In genomic region chr16:56934599-56935145, GRCh38 we compare ENCODE assay signal across 9 cellular contexts. TPM values are rescaled to one million over a fixed set of nuclear protein-coding genes. Genes with fewer than 3 reads are reported as not detected.
DNase-seq lines count a peak whose midpoint lies in the region; ATAC-seq and TF ChIP-seq lines count a peak whose summit lies in the region.
"Not testable (repeated sequence)": the region's sequence is repeated elsewhere in the genome, so short reads cannot be mapped to it uniquely, and the experiment has no call there.
"Had no signal": no experiment of that assay in that cellular context is flagged by ENCODE, and none has a peak within 500 bp of the region (broad histone marks: within the 10 kb centered on the region; RNA-seq: fewer than 3 reads in every experiment).

No MANE protein-coding gene starts in this region.

- H3K27ac Mint-ChIP-seq in CD8-positive, alpha-beta T cell = peak overlapping the region; percentile 98
- H3K27ac Mint-ChIP-seq in activated CD4-positive, alpha-beta memory T cell treated with anti-CD3 and anti-CD28 coated beads for 36 hours = peak overlapping the region; percentile 98
- H3K27ac Mint-ChIP-seq in brain = peak overlapping the region; percentile 11 to 98 (median 86)

- H3K9me3 ChIP-seq in CD8-positive, alpha-beta T cell (ENCODE audit: low read length); fibroblast of lung (ENCODE audit: control insufficient read depth, insufficient read depth, low read depth, low read length); mesodermal cell (ENCODE audit: control insufficient read depth, low read length): not testable (repeated sequence)

- intact Hi-C loops in CD8-positive, alpha-beta T cell (cut with DNase I, micrococcal nuclease) = loop anchor here (5.0 to 10.0 kb wide), 6 partner anchors 67 to 510 kb away; partner anchors contain the start of genes BBS2 (in 1 of the 2), CIAPIN1 (in 1 of the 2), COQ9 (in 1 of the 2) and NUDT21 (in 1 of the 2)
- intact Hi-C loops in activated CD4-positive, alpha-beta memory T cell treated with anti-CD3 and anti-CD28 coated beads for 36 hours (cut with micrococcal nuclease) = loop anchor here (2.0 to 5.0 kb wide), 3 partner anchors 80 to 482 kb away; partner anchors contain the start of genes NUDT21, NUP93 and OGFOD1

- H3K27ac ChIP-seq in CD8-positive, alpha-beta T cell (ENCODE audit: low read depth, low read length); fibroblast of lung (ENCODE audit: insufficient read depth, low read length); mesodermal cell (ENCODE audit: low read depth, low read length, severe bottlenecking); urinary bladder (ENCODE audit: low read depth): not testable (repeated sequence)

- not testable (repeated sequence) for H3K9ac ChIP-seq in fibroblast of lung (ENCODE audit: insufficient read depth, low read length)

- H3K36me3 Mint-ChIP-seq in CD8-positive, alpha-beta T cell = peaks cover 63% of the 10 kb centered on the region
- H3K36me3 Mint-ChIP-seq in activated CD4-positive, alpha-beta memory T cell treated with anti-CD3 and anti-CD28 coated beads for 36 hours = peaks cover 74% of the 10 kb centered on the region
- peaks cover 69% of the 10 kb centered on the region for H3K36me3 Mint-ChIP-seq in brain

- H3K4me2 ChIP-seq in fibroblast of lung (ENCODE audit: extremely low read depth, insufficient read depth, low read length) = peak overlapping the region; percentile 81

- peak overlapping the region; percentile 98 for H3K4me3 Mint-ChIP-seq in CD8-positive, alpha-beta T cell
- H3K4me3 Mint-ChIP-seq in activated CD4-positive, alpha-beta memory T cell treated with anti-CD3 and anti-CD28 coated beads for 36 hours = peak overlapping the region; percentile 98
- H3K4me3 Mint-ChIP-seq in brain = peak overlapping the region; percentile 92 to 98 (median 97)

- H3K4me1 Mint-ChIP-seq in CD8-positive, alpha-beta T cell (ENCODE audit: low read depth) = peaks cover 66% of the 10 kb centered on the region
- peaks cover 60% of the 10 kb centered on the region for H3K4me1 Mint-ChIP-seq in activated CD4-positive, alpha-beta memory T cell treated with anti-CD3 and anti-CD28 coated beads for 36 hours (ENCODE audit: low read depth)
- H3K4me1 Mint-ChIP-seq in brain = peaks cover 79% of the 10 kb centered on the region

- not testable (repeated sequence) for H3K9me3 Mint-ChIP-seq in CD8-positive, alpha-beta T cell; activated CD4-positive, alpha-beta memory T cell treated with anti-CD3 and anti-CD28 coated beads for 36 hours; brain

- TF ChIP-seq CTCF in CD8-positive, alpha-beta T cell (IDR thresholded peaks at IDR 0.05); LNCaP clone FGC (IDR thresholded peaks at IDR 0.05; ENCODE audit: control insufficient read depth, extremely low read depth, insufficient read depth); brain (conservative IDR thresholded peaks at IDR 0.05); fibroblast of lung (conservative IDR thresholded peaks at IDR 0.05 in 1 of 2, IDR thresholded peaks at IDR 0.05 in 1 of 2; ENCODE audit: low read depth in 1 of 2, low read length in 2 of 2); retinal pigment epithelial cell (conservative IDR thresholded peaks at IDR 0.05; ENCODE audit: low read depth, low read length): not testable (repeated sequence)

- not testable (repeated sequence) for H3K4me3 ChIP-seq in CD8-positive, alpha-beta T cell (ENCODE audit: low read depth, low read length)
- peak overlapping the region; percentile 96 for H3K4me3 ChIP-seq in LNCaP clone FGC (ENCODE audit: low read depth, low read length)
- H3K4me3 ChIP-seq in fibroblast of lung (replicated peaks in 1 of 4; ENCODE audit: control extremely low read depth in 1 of 4, insufficient read depth in 1 of 4, low read depth in 3 of 4, low read length in 4 of 4) = peak overlapping the region; percentile 80 to 100 (median 94)
- peak overlapping the region; percentile 98 for H3K4me3 ChIP-seq in mesodermal cell (ENCODE audit: extremely low read depth, insufficient read depth, low read length, poor library complexity, severe bottlenecking)
- H3K4me3 ChIP-seq in retinal pigment epithelial cell (ENCODE audit: low read length) = peak overlapping the region; percentile 99
- peak overlapping the region; percentile 88 for H3K4me3 ChIP-seq in urinary bladder (ENCODE audit: low read depth, low read length)

- not testable (repeated sequence) for H4K20me1 ChIP-seq in fibroblast of lung (ENCODE audit: control insufficient read depth, extremely low read depth, insufficient read depth, low read length)

- peaks cover 50% of the 10 kb centered on the region for H3K79me2 ChIP-seq in fibroblast of lung (ENCODE audit: control insufficient read depth, insufficient read depth, low read length)

- CTCF ChIA-PET in CD8-positive, alpha-beta T cell (lab: Charles Lee) = interaction anchor here (0.6 to 1.4 kb wide), 3 partner anchors 17 to 343 kb away, joined by 3 to 4 read pairs (median 3); no protein-coding TSS in a partner anchor
- CTCF ChIA-PET in activated CD4-positive, alpha-beta memory T cell treated with anti-CD3 and anti-CD28 coated beads for 36 hours (lab: Charles Lee) = interaction anchor here (1.6 to 2.4 kb wide), 2 partner anchors 17 to 30 kb away, joined by 7 to 9 read pairs; no protein-coding TSS in a partner anchor

- not testable (repeated sequence) for H3K27me3 Mint-ChIP-seq in CD8-positive, alpha-beta T cell (ENCODE audit: low read depth); activated CD4-positive, alpha-beta memory T cell treated with anti-CD3 and anti-CD28 coated beads for 36 hours; brain

- DNase-seq in CD8-positive, alpha-beta T cell; LNCaP clone FGC (ENCODE audit: low read depth); fibroblast of lung (ENCODE audit: low read depth in 2 of 2); retinal pigment epithelial cell (ENCODE audit: low read depth): not testable (repeated sequence)
- peak; percentile 37 for DNase-seq in activated CD4-positive, alpha-beta memory T cell treated with anti-CD3 and anti-CD28 coated beads for 36 hours

- ATAC-seq in CD8-positive, alpha-beta T cell = not testable (repeated sequence)

- H3K36me3 ChIP-seq in CD8-positive, alpha-beta T cell (ENCODE audit: insufficient read depth, low read length) = peaks cover 18% of the 10 kb centered on the region
- H3K36me3 ChIP-seq in fibroblast of lung (ENCODE audit: control insufficient read depth, insufficient read depth, low read length) (peaks cover 14% of the 10 kb centered on the region), mesodermal cell (ENCODE audit: control insufficient read depth, insufficient read depth, low read length) (peaks cover 59% of the 10 kb centered on the region)
- not testable (repeated sequence) for H3K36me3 ChIP-seq in urinary bladder (ENCODE audit: insufficient read depth)

- H3K27me3 ChIP-seq in CD8-positive, alpha-beta T cell (ENCODE audit: insufficient read depth, low read length); fibroblast of lung (ENCODE audit: control insufficient read depth, insufficient read depth, low read length): not testable (repeated sequence)

- H2AFZ ChIP-seq in fibroblast of lung (ENCODE audit: low read length) = not testable (repeated sequence)

- H3K4me1 ChIP-seq in CD8-positive, alpha-beta T cell (ENCODE audit: insufficient read depth, low read length) = peaks cover 41% of the 10 kb centered on the region
- not testable (repeated sequence) for H3K4me1 ChIP-seq in fibroblast of lung (ENCODE audit: control insufficient read depth, extremely low read depth, insufficient read depth, low read length); mesodermal cell (ENCODE audit: control insufficient read depth, insufficient read depth, low read length, poor library complexity, severe bottlenecking); urinary bladder (ENCODE audit: insufficient read depth)

- 88 to 94% methylated on average over 4 of the region's 8 CpGs for WGBS in mesodermal cell (ENCODE audit: insufficient coverage in 2 of 2), 2 experiments
- 59% methylated on average over 8 of the region's 8 CpGs for WGBS in urinary bladder

- POLR2A ChIA-PET in CD8-positive, alpha-beta T cell (lab: Charles Lee) = interaction anchor here (0.6 to 4.0 kb wide), 3 partner anchors 8 to 897 kb away, joined by 3 to 30 read pairs (median 3); no protein-coding TSS in a partner anchor
- POLR2A ChIA-PET in activated CD4-positive, alpha-beta memory T cell treated with anti-CD3 and anti-CD28 coated beads for 36 hours (lab: Charles Lee) = interaction anchor here (1.8 to 4.7 kb wide), 3 partner anchors 10 to 23 kb away, joined by 7 to 49 read pairs (median 27); no protein-coding TSS in a partner anchor

RNA-seq across cellular contexts. Expression of gene HERPUD1, which starts 2.7 kb away (rescaled TPM):
- total RNA-seq in CD8-positive, alpha-beta T cell = 100 to 1,000 TPM; 191 to 201 TPM
- 100 to 1,000 TPM; 159 TPM for total RNA-seq in activated CD4-positive, alpha-beta memory T cell treated with anti-CD3 and anti-CD28 coated beads for 36 hours
- 164 TPM for polyA plus RNA-seq in brain (ENCODE audit: insufficient read depth, low read depth, low replicate concordance)
- 111 and 117 TPM in 2 replicates for total RNA-seq in fibroblast of lung
- polyA plus RNA-seq in fibroblast of lung = 127 and 199 TPM in 2 replicates
- 68.9 and 89.8 TPM in 2 replicates for polyA plus RNA-seq in fibroblast of lung (2012)
- 241 and 266 TPM in 2 replicates for polyA minus RNA-seq in fibroblast of lung (ENCODE audit: low replicate concordance)
- polyA plus RNA-seq in mesodermal cell (2013, experiment 1 of 2) = 86.7 TPM
- 84.5 TPM for polyA plus RNA-seq in mesodermal cell (2013, experiment 2 of 2)
- total RNA-seq in urinary bladder = 113 TPM
- polyA plus RNA-seq in urinary bladder = 102 TPM

RNA-seq across cellular contexts. Expression of gene CETP, which starts 27.1 kb away (rescaled TPM):
- under 1 TPM in 1 of 2 experiments, not detected in 1; 0.19 TPM for total RNA-seq in CD8-positive, alpha-beta T cell
- total RNA-seq in activated CD4-positive, alpha-beta memory T cell treated with anti-CD3 and anti-CD28 coated beads for 36 hours = not detected
- 1.6 TPM for polyA plus RNA-seq in brain (ENCODE audit: insufficient read depth, low read depth, low replicate concordance)
- total RNA-seq in fibroblast of lung = not detected in 2 replicates
- 0.06 TPM in 1 of 2 replicates, not detected in the other for polyA plus RNA-seq in fibroblast of lung
- 0.12 TPM in 1 of 2 replicates, not detected in the other for polyA plus RNA-seq in fibroblast of lung (2012)
- not detected in 2 replicates for polyA minus RNA-seq in fibroblast of lung (ENCODE audit: low replicate concordance)
- 0.26 TPM for polyA plus RNA-seq in mesodermal cell (2013, experiment 1 of 2)
- not detected for polyA plus RNA-seq in mesodermal cell (2013, experiment 2 of 2)
- 1.6 TPM for total RNA-seq in urinary bladder
- polyA plus RNA-seq in urinary bladder = 0.25 TPM
- total RNA-seq: cardiac septum had no signal

RNA-seq across cellular contexts. Expression of gene NLRC5, which starts 54.7 kb away (rescaled TPM):
- total RNA-seq in CD8-positive, alpha-beta T cell = 100 to 1,000 TPM; 670 to 690 TPM
- total RNA-seq in activated CD4-positive, alpha-beta memory T cell treated with anti-CD3 and anti-CD28 coated beads for 36 hours = 100 to 1,000 TPM; 151 to 167 TPM
- polyA plus RNA-seq in brain (ENCODE audit: insufficient read depth, low read depth, low replicate concordance) (2.0 TPM), fibroblast of lung (18.8 and 22.2 TPM in 2 replicates), urinary bladder (13.3 TPM)
- total RNA-seq in fibroblast of lung (23.6 and 43.6 TPM in 2 replicates), urinary bladder (10.7 TPM)
- 15.0 and 16.3 TPM in 2 replicates for polyA plus RNA-seq in fibroblast of lung (2012)
- polyA minus RNA-seq in fibroblast of lung (ENCODE audit: low replicate concordance) = 68.3 and 84.0 TPM in 2 replicates
- 0.44 TPM for polyA plus RNA-seq in mesodermal cell (2013, experiment 1 of 2)
- polyA plus RNA-seq in mesodermal cell (2013, experiment 2 of 2) = 0.30 TPM
